ENCODE assay signal across 17 cellular contexts in the genomic region with DNA sequence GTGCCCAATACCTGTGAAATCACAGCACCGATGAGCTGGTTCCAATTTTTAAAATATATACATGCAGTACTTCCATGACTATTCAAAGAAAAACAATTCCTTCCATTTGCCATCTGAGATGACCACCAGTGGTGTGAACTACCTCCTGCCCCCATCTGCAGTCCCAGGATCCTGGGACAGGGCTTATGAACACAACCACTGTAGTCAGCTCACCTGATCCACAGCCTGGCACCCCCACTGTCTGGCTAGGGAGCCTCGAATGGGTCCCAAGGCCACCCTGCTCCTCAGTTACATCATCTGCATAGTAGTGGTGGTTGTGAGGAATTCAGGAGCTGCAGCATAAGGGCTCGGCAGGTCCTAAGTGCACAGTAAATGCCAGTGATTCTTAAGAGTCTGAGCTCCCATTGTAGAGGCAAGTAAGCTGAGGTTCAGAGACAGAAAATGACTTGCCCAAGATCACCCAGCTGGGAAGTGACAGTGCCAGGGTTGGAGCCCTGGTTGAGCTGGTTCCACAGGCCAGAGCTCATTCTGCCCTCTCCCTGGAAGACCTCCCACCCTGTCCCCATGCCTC. TPM values are rescaled to one million over a fixed set of nuclear protein-coding genes. Genes with fewer than 3 reads are reported as not detected.
"Had no signal": no experiment of that assay in that cellular context is flagged by ENCODE, and none has a peak within 500 bp of the region (broad histone marks: within the 10 kb centered on the region; RNA-seq: fewer than 3 reads in every experiment).

No MANE protein-coding gene starts in this region.

RNA-seq across cellular contexts. Expression of a gene that starts 2.9 kb away (rescaled TPM):
- total RNA-seq: cardiac septum, endothelial cell of umbilical vein, epithelial cell of proximal tubule, fibroblast of lung, foreskin keratinocyte, kidney epithelial cell, left ventricle myocardium inferior, testis had no signal
- polyA plus RNA-seq: endothelial cell of umbilical vein, fibroblast of lung, foreskin keratinocyte, immature natural killer cell, neural cell had no signal

RNA-seq across cellular contexts. Expression of a gene that starts 3.9 kb away (rescaled TPM):
- total RNA-seq: endothelial cell of umbilical vein, epithelial cell of proximal tubule, esophagus muscularis mucosa, fibroblast of lung, foreskin keratinocyte, gastroesophageal sphincter, heart left ventricle, kidney epithelial cell, left ventricle myocardium inferior, mesenteric fat pad, natural killer cell, sciatic nerve, skeletal muscle tissue had no signal
- polyA plus RNA-seq: endothelial cell of umbilical vein, fibroblast of lung, foreskin keratinocyte, immature natural killer cell, neural cell had no signal
